ENCODE assay signal across 8 cellular contexts in the genomic region with DNA sequence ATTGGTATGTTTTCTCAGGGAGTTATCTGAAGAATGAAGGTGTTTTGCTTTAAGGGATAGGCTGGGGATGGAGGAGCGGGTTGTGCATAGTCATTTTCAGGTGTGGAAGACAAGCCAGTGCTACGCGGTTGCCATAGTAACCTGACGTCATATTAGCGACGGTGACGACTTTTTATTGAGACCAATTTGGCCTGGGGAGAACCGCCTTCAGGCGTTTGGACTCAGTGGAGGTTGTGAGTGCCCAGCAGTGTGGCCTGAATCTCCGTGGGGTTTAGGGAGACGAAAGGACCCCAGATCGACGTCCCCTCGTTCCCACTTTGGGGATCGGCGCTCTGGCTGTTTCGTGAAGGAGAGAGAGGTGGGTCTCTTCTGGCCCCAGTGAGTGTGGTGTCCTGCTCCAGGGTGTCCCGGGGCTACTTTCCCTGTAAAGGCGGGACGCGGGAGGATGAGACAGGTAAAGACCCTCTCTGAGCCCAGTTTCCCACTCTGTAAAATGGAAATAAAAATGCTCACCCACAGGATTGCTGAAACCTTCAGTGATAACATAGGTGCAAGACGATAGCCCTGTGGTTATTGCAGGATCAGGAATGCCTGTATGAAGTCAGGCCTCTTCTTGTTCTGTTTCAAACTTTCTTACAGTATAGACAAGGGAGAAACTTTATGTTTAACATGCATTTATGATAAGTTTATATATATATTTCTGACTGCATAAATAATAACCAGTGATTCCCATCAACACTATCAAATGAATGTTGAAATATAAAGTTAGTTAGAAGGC. TPM values are rescaled to one million over a fixed set of nuclear protein-coding genes. Genes with fewer than 3 reads are reported as not detected.
DNase-seq lines count a peak whose midpoint lies in the region; ATAC-seq and TF ChIP-seq lines count a peak whose summit lies in the region.

No MANE protein-coding gene starts in this region.

- H3K36me3 ChIP-seq in mucosa of rectum (ENCODE audit: control insufficient read depth in 2 of 2, insufficient read depth in 2 of 2, low read length in 2 of 2), result no peaks in the 10 kb centered on the region

- H3K9ac ChIP-seq in mucosa of rectum (ENCODE audit: low read depth in 1 of 2, low read length in 2 of 2), result peak overlapping the region; percentile 83 to 88

- peaks cover 10% of the 10 kb centered on the region for H3K4me1 Mint-ChIP-seq in Calu3 (ENCODE audit: low read depth, unreplicated experiment)

- peak overlapping the region in 1 of 2 donors; percentile 29 for H3K27ac ChIP-seq in mucosa of rectum (ENCODE audit: low read depth in 2 of 2, low read length in 2 of 2)

- H3K4me3 ChIP-seq in epithelial cell of proximal tubule (ENCODE audit: low read depth, low read length), result peak overlapping the region; percentile 80
- peak overlapping the region; percentile 89 to 90 for H3K4me3 ChIP-seq in mucosa of rectum (ENCODE audit: low read length in 2 of 2)

- intact Hi-C loops in Calu3 (cut with micrococcal nuclease; ENCODE audit: unreplicated experiment), result no loop called here

- CTCF ChIA-PET in Calu3 (lab: Charles Lee), result interaction anchor here (1.0 kb wide), 1 partner anchor 182 kb away, joined by 3 read pairs; no protein-coding TSS in a partner anchor

- H3K27me3 Mint-ChIP-seq in Calu3 (ENCODE audit: unreplicated experiment), result no peaks in the 10 kb centered on the region

- H3K4me1 ChIP-seq in mucosa of rectum (ENCODE audit: control insufficient read depth in 2 of 2, insufficient read depth in 2 of 2, low read length in 2 of 2), result no peaks in the 10 kb centered on the region

- BruUV-seq in Calu3 (replicated peaks; lab: Mats Ljungman, UMichigan), result TSS peak; percentile 56

- peak; percentile 92 for ATAC-seq in GM21367 (IDR thresholded peaks at IDR 0.05; ENCODE audit: unreplicated experiment)

- TF ChIP-seq CTCF in Calu3 (IDR thresholded peaks at IDR 0.05; ENCODE audit: unreplicated experiment) (no peak), epithelial cell of proximal tubule (conservative IDR thresholded peaks at IDR 0.05; ENCODE audit: low read depth, low read length) (no peak)

- peaks cover 10% of the 10 kb centered on the region for H3K36me3 Mint-ChIP-seq in Calu3 (ENCODE audit: insufficient read depth, unreplicated experiment)

- H3K9me3 ChIP-seq in mucosa of rectum (ENCODE audit: control insufficient read depth in 2 of 2, low read length in 2 of 2), result no peaks in the 10 kb centered on the region

- no peaks in the 10 kb centered on the region for H3K9me3 Mint-ChIP-seq in Calu3 (ENCODE audit: low read depth, unreplicated experiment)

- no peaks in the 10 kb centered on the region for H3K27me3 ChIP-seq in mucosa of rectum (ENCODE audit: control insufficient read depth in 2 of 2, insufficient read depth in 2 of 2, low read length in 2 of 2)

- H3K27ac Mint-ChIP-seq in Calu3 (ENCODE audit: unreplicated experiment), result peak overlapping the region; percentile 100

- peak overlapping the region; percentile 99 for H3K4me3 Mint-ChIP-seq in Calu3 (ENCODE audit: low read depth, unreplicated experiment)

- DNase-seq in Calu3 (peak; percentile 84), HT1080 (ENCODE audit: low read depth) (peak; percentile 80), NOMO-1 treated with dmso at 0.1 percent for 144 hours (lab: John Stamatoyannopoulos, UW; ENCODE audit: unreplicated experiment) (peak; percentile 35), epithelial cell of proximal tubule (ENCODE audit: low read depth) (peak; percentile 62)
- DNase-seq in activated CD8-positive, alpha-beta memory T cell treated with anti-CD3 and anti-CD28 coated beads, Interleukin-2, amount 50 U/mL, for 4 hours, result peak; percentile 75
- DNase-seq in stimulated activated CD8-positive, alpha-beta memory T cell treated with anti-CD3 and anti-CD28 coated beads, Interleukin-4, amount 100 ng/mL, for 24 hours (ENCODE audit: low read depth), result peak; percentile 66

RNA-seq across cellular contexts. Expression of a gene that starts 48.6 kb away (rescaled TPM):
- total RNA-seq in Calu3 (2022) (4.9 and 5.5 TPM in 2 replicates), epithelial cell of proximal tubule (1.5 and 2.0 TPM in 2 replicates)
- total RNA-seq in HT1080 (2014; rRNA removed; shearing (Covaris generic)), result 0.40 and 0.71 TPM in 2 replicates
- polyA plus RNA-seq in HT1080 (2015; cell fraction: cytosol; rRNA removed), result 0.31 and 0.47 TPM in 2 replicates
- polyA plus RNA-seq in HT1080 (2015; cell fraction: nucleus; rRNA removed), result 0.32 and 0.54 TPM in 2 replicates

RNA-seq across cellular contexts. Expression of a gene that starts 56.9 kb away (rescaled TPM):
- total RNA-seq in Calu3 (2022) (7.1 and 9.0 TPM in 2 replicates), epithelial cell of proximal tubule (5.9 and 6.8 TPM in 2 replicates)
- total RNA-seq in HT1080 (2014; rRNA removed; shearing (Covaris generic)), result 11.7 and 17.8 TPM in 2 replicates
- 5.2 and 6.4 TPM in 2 replicates for polyA plus RNA-seq in HT1080 (2015; cell fraction: cytosol; rRNA removed)
- polyA plus RNA-seq in HT1080 (2015; cell fraction: nucleus; rRNA removed), result 11.7 and 11.9 TPM in 2 replicates
